In genomic region chr12:31599053-31599452, GRCh38 we compare ENCODE assay signal across 13 cellular contexts. TPM values are rescaled to one million over a fixed set of nuclear protein-coding genes. Genes with fewer than 3 reads are reported as not detected.
DNase-seq lines count a peak whose midpoint lies in the region; ATAC-seq and TF ChIP-seq lines count a peak whose summit lies in the region.
"Had no signal": no experiment of that assay in that cellular context is flagged by ENCODE, and none has a peak within 500 bp of the region (broad histone marks: within the 10 kb centered on the region; RNA-seq: fewer than 3 reads in every experiment).

No MANE protein-coding gene starts in this region.

- H3K27ac ChIP-seq in OCI-LY1 (ENCODE audit: low read depth, low read length, poor library complexity, severe bottlenecking): peak overlapping the region; percentile 73
- H3K27ac ChIP-seq in caudate nucleus (ENCODE audit: low read depth, low read length): no peak overlapping the region

- no peaks in the 10 kb centered on the region for H3F3A ChIP-seq in OCI-LY1 (ENCODE audit: insufficient read depth, low read length)

- TF ChIP-seq CTCF in OCI-LY1 (IDR thresholded peaks at IDR 0.05; ENCODE audit: low read length): no peak

- H3K4me1 ChIP-seq in OCI-LY1 (ENCODE audit: insufficient read depth, low read length, severe bottlenecking): peaks cover 46% of the 10 kb centered on the region

- no peak for DNase-seq in amygdala (lab: John Stamatoyannopoulos, UW)
- no peak for DNase-seq in SK-N-DZ (ENCODE audit: low spot score)
- DNase-seq in stimulated activated CD8-positive, alpha-beta memory T cell treated with anti-CD3 and anti-CD28 coated beads, Interleukin-4, amount 100 ng/mL, for 48 hours: no peak
- DNase-seq in caudate nucleus (lab: John Stamatoyannopoulos, UW): no peak
- DNase-seq: activated CD4-positive, alpha-beta T cell treated with anti-CD3 and anti-CD28 coated beads for 1 hour; activated gamma-delta T cell; NCI-H345; SIG-M5 had no signal

- ATAC-seq in GM18498 (IDR thresholded peaks at IDR 0.05; ENCODE audit: unreplicated experiment) (peak; percentile 59), GM21367 (IDR thresholded peaks at IDR 0.05; ENCODE audit: unreplicated experiment) (peak; percentile 53), HG02981 (IDR thresholded peaks at IDR 0.05; ENCODE audit: unreplicated experiment) (peak; percentile 54)
- ATAC-seq: natural killer cell treated with Interleukin-12 subunit alpha and Interleukin-12 subunit beta and Interleukin-15 and Interleukin-18, amount 100 ng/mL, for 72 hours had no signal

- peak overlapping the region; percentile 2; the same call in 1 of the 2 replicates for H3K9ac ChIP-seq in OCI-LY1 (ENCODE audit: low read length)

- H2AFZ ChIP-seq in OCI-LY1 (ENCODE audit: low read length): no peak overlapping the region

- no peaks in the 10 kb centered on the region for H3K79me2 ChIP-seq in OCI-LY1 (ENCODE audit: insufficient read depth, low read length)

- no peaks in the 10 kb centered on the region for H3K36me3 ChIP-seq in OCI-LY1 (ENCODE audit: insufficient read depth, low read length)

- H3K9me2 ChIP-seq in OCI-LY1 (ENCODE audit: low read depth, low read length): no peaks in the 10 kb centered on the region

- H3K27me3 ChIP-seq in OCI-LY1 (ENCODE audit: insufficient read depth, low read length): no peaks in the 10 kb centered on the region

- H3K4me2 ChIP-seq in OCI-LY1 (ENCODE audit: low read length): peak overlapping the region; percentile 43

- H3K9me3 ChIP-seq in OCI-LY1 (ENCODE audit: low read length): no peaks in the 10 kb centered on the region

- no peak overlapping the region for H3K4me3 ChIP-seq in OCI-LY1 (ENCODE audit: low read depth, low read length, poor library complexity, severe bottlenecking)

- H4K20me1 ChIP-seq in OCI-LY1 (ENCODE audit: insufficient read depth, low read length): no peaks in the 10 kb centered on the region

RNA-seq across cellular contexts. Expression of gene DENND5B, which starts 8.1 kb away (rescaled TPM):
- polyA plus RNA-seq in SK-N-DZ (2014; cell fraction: cytosol; rRNA removed): 20.9 and 33.2 TPM in 2 replicates
- 6.9 and 14.3 TPM in 2 replicates for polyA plus RNA-seq in SK-N-DZ (2014; cell fraction: nucleus; rRNA removed)
